In the genomic region with DNA sequence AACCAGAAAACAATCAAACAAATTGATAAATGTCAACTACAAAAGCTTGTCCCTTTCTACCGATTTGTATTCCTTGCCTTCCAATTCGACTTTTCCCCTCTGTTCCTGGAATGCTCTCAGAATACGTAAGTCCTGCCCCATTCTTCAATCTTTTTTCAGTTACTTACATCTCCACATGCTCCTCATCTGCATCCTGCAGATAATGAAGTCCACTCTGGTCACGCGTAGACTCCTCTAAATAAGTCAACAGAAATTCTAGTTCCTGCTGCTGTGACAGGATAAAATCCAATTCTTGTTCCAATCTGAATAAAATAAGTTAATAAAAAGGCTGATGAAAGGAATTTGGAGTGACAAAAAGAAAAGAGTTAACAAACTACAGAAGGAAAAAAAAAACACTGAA, we compare ENCODE assay signal across 34 cellular contexts. TPM values are rescaled to one million over a fixed set of nuclear protein-coding genes. Genes with fewer than 3 reads are reported as not detected.
"Had no signal": no experiment of that assay in that cellular context is flagged by ENCODE, and none has a peak within 500 bp of the region (broad histone marks: within the 10 kb centered on the region; RNA-seq: fewer than 3 reads in every experiment).

No MANE protein-coding gene starts in this region.

- H3K36me3 Mint-ChIP-seq: activated CD8-positive, alpha-beta memory T cell treated with anti-CD3 and anti-CD28 coated beads, Interleukin-2, amount 10 ng/mL, durations not matched to agents 7 days and 5 days; activated naive CD8-positive, alpha-beta T cell had no signal

- H3K27ac Mint-ChIP-seq: activated CD4-positive, alpha-beta memory T cell treated with anti-CD3 and anti-CD28 coated beads, Interleukin-2, amount 10 ng/mL, durations not matched to agents 7 days and 5 days; activated CD8-positive, alpha-beta memory T cell treated with anti-CD3 and anti-CD28 coated beads, Interleukin-2, amount 10 ng/mL, durations not matched to agents 7 days and 5 days; activated naive CD4-positive, alpha-beta T cell treated with anti-CD3 and anti-CD28 coated beads, Interleukin-2, amount 10 ng/mL, durations not matched to agents 7 days and 5 days; activated naive CD8-positive, alpha-beta T cell; activated naive CD8-positive, alpha-beta T cell treated with anti-CD3 and anti-CD28 coated beads, Interleukin-2, amount 50 U/mL, for 24 hours had no signal

- H3K36me3 ChIP-seq: brain microvascular endothelial cell, SJCRH30, WERI-Rb-1 had no signal

- H3K4me3 ChIP-seq: SJCRH30, SK-N-MC had no signal

- H3K9me3 ChIP-seq: SJCRH30 had no signal

- ATAC-seq: activated CD8-positive, alpha-beta memory T cell treated with anti-CD3 and anti-CD28 coated beads, Interleukin-2, amount 10 ng/mL, durations not matched to agents 7 days and 5 days; activated naive CD8-positive, alpha-beta T cell treated with anti-CD3 and anti-CD28 coated beads, Interleukin-2, amount 50 U/mL, for 24 hours had no signal

- DNase-seq: activated CD4-positive, alpha-beta memory T cell treated with anti-CD3 and anti-CD28 coated beads, Interleukin-2, amount 10 ng/mL, durations not matched to agents 7 days and 5 days; activated CD4-positive, alpha-beta T cell treated with anti-CD3 and anti-CD28 coated beads for 1 hour; activated CD4-positive, alpha-beta T cell treated with anti-CD3 and anti-CD28 coated beads for 48 hours; activated CD4-positive, CD25-positive, alpha-beta regulatory T cell; activated CD8-positive, alpha-beta memory T cell treated with anti-CD3 and anti-CD28 coated beads for 24 hours; activated CD8-positive, alpha-beta memory T cell treated with anti-CD3 and anti-CD28 coated beads, Interleukin-2, amount 10 ng/mL, durations not matched to agents 7 days and 5 days; activated CD8-positive, alpha-beta memory T cell treated with anti-CD3 and anti-CD28 coated beads, Interleukin-2, amount 50 U/mL, for 48 hours; activated effector memory CD4-positive, alpha-beta T cell treated with Interleukin-2 at 50 U/mL for 16 hours; activated naive CD4-positive, alpha-beta T cell treated with anti-CD3 and anti-CD28 coated beads, Interleukin-2, amount 10 ng/mL, durations not matched to agents 7 days and 5 days; activated naive CD8-positive, alpha-beta T cell treated with anti-CD3 and anti-CD28 coated beads, Interleukin-2, amount 50 U/mL, for 24 hours; activated T-cell treated with anti-CD3 and anti-CD28 coated beads, Interleukin-2, amount 50 U/mL, for 48 hours; anterior cingulate cortex; brain microvascular endothelial cell; central memory CD4-positive, alpha-beta T cell; Karpas-422; NCI-H1105; NCI-H1417 treated with DMSO at 0.1 percent for 48 hours; NCI-H187 treated with DMSO at 0.1 percent for 48 hours; NCI-H2081; NCI-H2171 treated with DMSO at 0.1 percent for 48 hours; NCI-H2227 treated with DMSO at 0.1 percent for 48 hours; NCI-H446 treated with DMSO at 0.1 percent for 48 hours; NCI-H524; NK-92 treated with Interleukin-12 subunit alpha and Interleukin-12 subunit beta, amount 100 ng/mL, for 24 hours; Right ventricle myocardium superior; SJCRH30; T1000; WERI-Rb-1 had no signal

- H3K4me1 ChIP-seq: SJCRH30 had no signal

- FAIRE-seq: TTC549 had no signal

- H3K27ac ChIP-seq: brain microvascular endothelial cell, SJCRH30, SK-N-MC, WERI-Rb-1 had no signal

- H3K27me3 Mint-ChIP-seq: activated CD4-positive, alpha-beta memory T cell treated with anti-CD3 and anti-CD28 coated beads, Interleukin-2, amount 10 ng/mL, durations not matched to agents 7 days and 5 days; activated CD8-positive, alpha-beta memory T cell treated with anti-CD3 and anti-CD28 coated beads, Interleukin-2, amount 10 ng/mL, durations not matched to agents 7 days and 5 days; activated naive CD4-positive, alpha-beta T cell treated with anti-CD3 and anti-CD28 coated beads, Interleukin-2, amount 10 ng/mL, durations not matched to agents 7 days and 5 days; activated naive CD8-positive, alpha-beta T cell; activated naive CD8-positive, alpha-beta T cell treated with anti-CD3 and anti-CD28 coated beads, Interleukin-2, amount 50 U/mL, for 24 hours had no signal

- H3K27me3 ChIP-seq: brain microvascular endothelial cell, SJCRH30 had no signal

- H3K9me3 Mint-ChIP-seq: activated CD4-positive, alpha-beta memory T cell treated with anti-CD3 and anti-CD28 coated beads, Interleukin-2, amount 10 ng/mL, durations not matched to agents 7 days and 5 days; activated naive CD4-positive, alpha-beta T cell treated with anti-CD3 and anti-CD28 coated beads, Interleukin-2, amount 10 ng/mL, durations not matched to agents 7 days and 5 days; activated naive CD8-positive, alpha-beta T cell treated with anti-CD3 and anti-CD28 coated beads, Interleukin-2, amount 50 U/mL, for 24 hours had no signal

- H3K4me3 Mint-ChIP-seq: activated CD4-positive, alpha-beta memory T cell treated with anti-CD3 and anti-CD28 coated beads, Interleukin-2, amount 10 ng/mL, durations not matched to agents 7 days and 5 days; activated CD8-positive, alpha-beta memory T cell treated with anti-CD3 and anti-CD28 coated beads, Interleukin-2, amount 10 ng/mL, durations not matched to agents 7 days and 5 days; activated naive CD4-positive, alpha-beta T cell treated with anti-CD3 and anti-CD28 coated beads, Interleukin-2, amount 10 ng/mL, durations not matched to agents 7 days and 5 days; activated naive CD8-positive, alpha-beta T cell; activated naive CD8-positive, alpha-beta T cell treated with anti-CD3 and anti-CD28 coated beads, Interleukin-2, amount 50 U/mL, for 24 hours had no signal

RNA-seq across cellular contexts. Expression of a gene that starts 53.2 kb away (rescaled TPM):
- total RNA-seq: SJCRH30 had no signal

RNA-seq across cellular contexts. Expression of a gene that starts 53.4 kb away (rescaled TPM):
- total RNA-seq: activated CD4-positive, alpha-beta memory T cell treated with anti-CD3 and anti-CD28 coated beads, Interleukin-2, amount 10 ng/mL, durations not matched to agents 7 days and 5 days; activated CD8-positive, alpha-beta memory T cell treated with anti-CD3 and anti-CD28 coated beads, Interleukin-2, amount 10 ng/mL, durations not matched to agents 7 days and 5 days; MCF 10A; Right ventricle myocardium superior; SJCRH30; T-helper 1 cell treated with Interleukin-12 subunit alpha and Interleukin-12 subunit beta and Interleukin-4 antibody, amounts not matched to agents 30 ng/mL and 1 ng/mL, for 36 hours; T-helper 2 cell treated with Interferon-gamma antibody and Interleukin-4, amounts not matched to agents 100 ng/mL and 5 ng/mL, for 36 hours had no signal
